8 cellular contexts compared by ENCODE assay signal in genomic region chr11:45899448-45900174, GRCh38. TPM values are rescaled to one million over a fixed set of nuclear protein-coding genes. Genes with fewer than 3 reads are reported as not detected.
DNase-seq lines count a peak whose midpoint lies in the region; ATAC-seq, FAIRE-seq and TF ChIP-seq lines count a peak whose summit lies in the region.

No MANE protein-coding gene starts in this region.

- FAIRE-seq in G401.6 (lab: Jason Lieb, UNC) (peak; percentile 59), HepG2 (lab: Jason Lieb, UNC) (no peak)

- H3K9ac ChIP-seq in HepG2 (ENCODE audit: insufficient read depth, low read depth, low read length), result peak overlapping the region; percentile 54; the same call in 1 of the 2 replicates

- POLR2A ChIA-PET in HepG2 (lab: Yijun Ruan, JAX), result interaction anchor here (0.8 to 1.9 kb wide), 2 partner anchors 10 to 18 kb away, joined by 3 to 8 read pairs; partner anchors contain the start of gene PEX16

- DNase-seq in NCI-H446 treated with DMSO at 0.1 percent for 48 hours (lab: John Stamatoyannopoulos, UW) (peak; percentile 81), dorsolateral prefrontal cortex (peak; percentile 83 to 97 (median 94)), HepG2 (ENCODE audit: low spot score) (peak; percentile 69)
- DNase-seq in activated CD4-positive, alpha-beta T cell treated with anti-CD3 and anti-CD28 coated beads, Interleukin-2, amount 50 U/mL, for 48 hours, result peak; percentile 65 to 69
- DNase-seq in stimulated activated CD4-positive, alpha-beta T cell treated with anti-CD3 and anti-CD28 coated beads, Interleukin-2, amount 100 ng/mL, for 24 hours, result peak; percentile 67 to 72

- H2AFZ ChIP-seq in HepG2 (ENCODE audit: low read length), result no peak overlapping the region

- no peaks in the 10 kb centered on the region for H3K9me3 ChIP-seq in HepG2 (ENCODE audit: low read length)

- TF ChIP-seq CTCF in dorsolateral prefrontal cortex (IDR thresholded peaks at IDR 0.05 in 54 of 56, conservative IDR thresholded peaks at IDR 0.05 in 2 of 56; ENCODE audit: low read depth in 1 of 56, partially characterized antibody in 56 of 56) (peak in 15 of 56 donors; percentile 4 to 34 (median 13)), HepG2 (CRISPR knock-in tag; IDR thresholded peaks at IDR 0.05) (0 out of 2 replicates have a peak, but pooled peaks have one; percentile 0)

- TF ChIP-seq POLR2A in HepG2 (IDR thresholded peaks at IDR 0.05; ENCODE audit: insufficient read depth in 1 of 2, low read depth in 2 of 2, low read length in 2 of 2), result no peak

- WGBS in HepG2 (ENCODE audit: low lambda C conversion rate), result 16% methylated on average over 13 of the region's 62 CpGs

- peaks cover 46% of the 10 kb centered on the region for H3K4me1 ChIP-seq in HepG2 (ENCODE audit: insufficient read depth, low read length)

- H3K4me2 ChIP-seq in HepG2 (ENCODE audit: low read depth, low read length), result peak overlapping the region; percentile 63

- no peaks in the 10 kb centered on the region for H3K27me3 ChIP-seq in dorsolateral prefrontal cortex
- H3K27me3 ChIP-seq in HepG2 (ENCODE audit: control insufficient read depth in 1 of 2, insufficient read depth in 2 of 2, low read length in 2 of 2), result peaks cover 0 to 21% of the 10 kb centered on the region in 2 experiments; a peak in 1 of 5 replicates

- TF ChIP-seq EP300 in HepG2 (IDR thresholded peaks at IDR 0.05; ENCODE audit: low read depth in 2 of 2, low read length in 2 of 2) (no peak), HepG2 (CRISPR knock-in tag; IDR thresholded peaks at IDR 0.05; ENCODE audit: borderline replicate concordance) (no peak)

- H3K79me2 ChIP-seq in HepG2 (ENCODE audit: insufficient read depth, low read length), result no peaks in the 10 kb centered on the region

- in situ Hi-C loops in HepG2 (cut with HindIII; ENCODE audit: extremely low pct_ligation_motif_present, low pct_unique_long_range_greater_than_20kb), result no loop called here

- TF ChIP-seq RAD21 in HepG2 (CRISPR knock-in tag; IDR thresholded peaks at IDR 0.05), result no peak

- no peaks in the 10 kb centered on the region for H4K20me1 ChIP-seq in HepG2 (ENCODE audit: insufficient read depth, low read length)

- H3K27ac ChIP-seq in dorsolateral prefrontal cortex (peak overlapping the region; percentile 41 to 100 (median 97)), HepG2 (ENCODE audit: extremely low read length, insufficient read depth, low read length) (no peak overlapping the region)

- ATAC-seq in HG03039 (IDR thresholded peaks at IDR 0.05; ENCODE audit: unreplicated experiment) (peak; percentile 57), HepG2 (peak; percentile 57), GM18519 (IDR thresholded peaks at IDR 0.05; ENCODE audit: low FRiP score, unreplicated experiment) (no peak)

- BruUV-seq in HepG2 (replicated peaks; lab: Mats Ljungman, UMichigan), result no TSS peak

- intact Hi-C loops in dorsolateral prefrontal cortex (cut with DNase I), result loop anchor here (5.0 kb wide), 2 partner anchors 52 to 108 kb away; partner anchors contain the start of gene CRY2 (in 2 of the 2)
- intact Hi-C loops in HepG2 (cut with micrococcal nuclease; ENCODE audit: unreplicated experiment), result no loop called here

- H3K4me3 ChIP-seq in dorsolateral prefrontal cortex (peak overlapping the region; percentile 34 to 93 (median 79)), HepG2 (replicated peaks in 1 of 3; ENCODE audit: insufficient read depth in 1 of 3, low read depth in 2 of 3, low read length in 3 of 3) (peak overlapping the region; percentile 35 to 71 (median 60); a peak in 5 of 6 replicates)

- no peaks in the 10 kb centered on the region for H3K36me3 ChIP-seq in HepG2 (replicated peaks in 1 of 2; ENCODE audit: control insufficient read depth in 1 of 2, insufficient read depth in 2 of 2, low read length in 2 of 2)

- CTCF ChIA-PET in HepG2 (lab: Yijun Ruan, JAX; ENCODE audit: low intra/inter-chr PET ratio, low total read pairs), result no interaction called here

RNA-seq across cellular contexts. Expression of gene FREY1, which starts 7.5 kb away (rescaled TPM):
- total RNA-seq in dorsolateral prefrontal cortex, result 1 to 10 TPM in 60 of 120 experiments, under 1 TPM in 23, not detected in 37; 0.59 to 5.0 (median 1.4) TPM
- 0.73 TPM in 1 of 2 replicates, not detected in the other for total RNA-seq in HepG2 (2016; rRNA removed; fragmentation: Illumina TruSeq; extraction: Trizol)
- not detected in 2 replicates for total RNA-seq in HepG2 (2016; cell fraction: cytosol; rRNA removed; fragmentation: Illumina TruSeq; extraction: Trizol; ENCODE audit: low read depth)
- total RNA-seq in HepG2 (2016; cell fraction: insoluble cytoplasmic fraction; rRNA removed; fragmentation: Illumina TruSeq; extraction: Trizol), result 0.27 and 0.52 TPM in 2 replicates
- total RNA-seq in HepG2 (2016; cell fraction: membrane; rRNA removed; fragmentation: Illumina TruSeq; extraction: Trizol), result not detected in 2 replicates
- 1.3 TPM in 1 of 2 replicates, not detected in the other for total RNA-seq in HepG2 (2016; cell fraction: nucleus; rRNA removed; fragmentation: Illumina TruSeq; extraction: Trizol)
- 0.22 and 0.44 TPM in 2 replicates for polyA plus RNA-seq in HepG2 (2011; rRNA removed)
- not detected in 2 replicates for polyA plus RNA-seq in HepG2 (2011; cell fraction: cytosol; rRNA removed)
- polyA plus RNA-seq in HepG2 (2011; cell fraction: nucleus; rRNA removed), result 2.4 and 5.3 TPM in 2 replicates
- 0.27 TPM in 1 of 2 replicates, not detected in the other for polyA plus RNA-seq in HepG2 (2012)
- not detected in 2 replicates for polyA plus RNA-seq in HepG2 (2016; cell fraction: cytosol; fragmentation: Illumina TruSeq; extraction: Trizol; ENCODE audit: low read depth)
- not detected in 2 replicates for polyA plus RNA-seq in HepG2 (2016; cell fraction: insoluble cytoplasmic fraction; fragmentation: Illumina TruSeq; extraction: Trizol; ENCODE audit: low read depth)
- not detected in 2 replicates for polyA plus RNA-seq in HepG2 (2016; cell fraction: membrane; fragmentation: Illumina TruSeq; extraction: Trizol; ENCODE audit: low read depth)
- not detected in 2 replicates for polyA plus RNA-seq in HepG2 (2016; cell fraction: nucleus; fragmentation: Illumina TruSeq; extraction: Trizol; ENCODE audit: insufficient read depth, low read depth)
- polyA minus RNA-seq in HepG2 (2011; rRNA and poly(A)+ RNA removed; ENCODE audit: low replicate concordance), result 4.0 and 13.4 TPM in 2 replicates
- not detected in 2 replicates for polyA minus RNA-seq in HepG2 (2011; cell fraction: cytosol; rRNA and poly(A)+ RNA removed)
- polyA minus RNA-seq in HepG2 (2011; cell fraction: nucleus; rRNA and poly(A)+ RNA removed), result 7.2 and 7.8 TPM in 2 replicates

RNA-seq across cellular contexts. Expression of gene MAPK8IP1, which starts 14.2 kb away (rescaled TPM):
- 100 to 1,000 TPM; 164 to 333 (median 223) TPM for total RNA-seq in dorsolateral prefrontal cortex
- total RNA-seq in HepG2 (2016; rRNA removed; fragmentation: Illumina TruSeq; extraction: Trizol), result 3.0 and 4.2 TPM in 2 replicates
- total RNA-seq in HepG2 (2016; cell fraction: cytosol; rRNA removed; fragmentation: Illumina TruSeq; extraction: Trizol; ENCODE audit: low read depth), result 1.8 and 1.9 TPM in 2 replicates
- 4.1 and 4.2 TPM in 2 replicates for total RNA-seq in HepG2 (2016; cell fraction: insoluble cytoplasmic fraction; rRNA removed; fragmentation: Illumina TruSeq; extraction: Trizol)
- 4.9 and 5.4 TPM in 2 replicates for total RNA-seq in HepG2 (2016; cell fraction: membrane; rRNA removed; fragmentation: Illumina TruSeq; extraction: Trizol)
- 2.2 and 2.8 TPM in 2 replicates for total RNA-seq in HepG2 (2016; cell fraction: nucleus; rRNA removed; fragmentation: Illumina TruSeq; extraction: Trizol)
- 2.2 and 3.1 TPM in 2 replicates for polyA plus RNA-seq in HepG2 (2011; rRNA removed)
- 2.2 and 3.1 TPM in 2 replicates for polyA plus RNA-seq in HepG2 (2011; cell fraction: cytosol; rRNA removed)
- 5.3 and 6.8 TPM in 2 replicates for polyA plus RNA-seq in HepG2 (2011; cell fraction: nucleus; rRNA removed)
- 1.2 and 1.9 TPM in 2 replicates for polyA plus RNA-seq in HepG2 (2012)
- polyA plus RNA-seq in HepG2 (2016; cell fraction: cytosol; fragmentation: Illumina TruSeq; extraction: Trizol; ENCODE audit: low read depth), result 2.5 and 2.9 TPM in 2 replicates
- polyA plus RNA-seq in HepG2 (2016; cell fraction: insoluble cytoplasmic fraction; fragmentation: Illumina TruSeq; extraction: Trizol; ENCODE audit: low read depth), result 4.7 and 5.0 TPM in 2 replicates
- polyA plus RNA-seq in HepG2 (2016; cell fraction: membrane; fragmentation: Illumina TruSeq; extraction: Trizol; ENCODE audit: low read depth), result 5.4 and 6.2 TPM in 2 replicates
- 5.6 and 7.4 TPM in 2 replicates for polyA plus RNA-seq in HepG2 (2016; cell fraction: nucleus; fragmentation: Illumina TruSeq; extraction: Trizol; ENCODE audit: insufficient read depth, low read depth)
- 1.2 and 6.3 TPM in 2 replicates for polyA minus RNA-seq in HepG2 (2011; rRNA and poly(A)+ RNA removed; ENCODE audit: low replicate concordance)
- 2.4 TPM in 2 replicates for polyA minus RNA-seq in HepG2 (2011; cell fraction: cytosol; rRNA and poly(A)+ RNA removed)
- 1.2 TPM in 2 replicates for polyA minus RNA-seq in HepG2 (2011; cell fraction: nucleus; rRNA and poly(A)+ RNA removed)

RNA-seq across cellular contexts. Expression of gene PEX16, which starts 18.1 kb away (rescaled TPM):
- 10 to 100 TPM; 26.7 to 59.7 (median 43.8) TPM for total RNA-seq in dorsolateral prefrontal cortex
- total RNA-seq in HepG2 (2016; rRNA removed; fragmentation: Illumina TruSeq; extraction: Trizol), result 18.6 and 21.8 TPM in 2 replicates
- total RNA-seq in HepG2 (2016; cell fraction: cytosol; rRNA removed; fragmentation: Illumina TruSeq; extraction: Trizol; ENCODE audit: low read depth), result 11.4 and 13.9 TPM in 2 replicates
- total RNA-seq in HepG2 (2016; cell fraction: insoluble cytoplasmic fraction; rRNA removed; fragmentation: Illumina TruSeq; extraction: Trizol), result 14.6 and 24.3 TPM in 2 replicates
- 18.4 and 20.4 TPM in 2 replicates for total RNA-seq in HepG2 (2016; cell fraction: membrane; rRNA removed; fragmentation: Illumina TruSeq; extraction: Trizol)
- total RNA-seq in HepG2 (2016; cell fraction: nucleus; rRNA removed; fragmentation: Illumina TruSeq; extraction: Trizol), result 20.1 and 24.1 TPM in 2 replicates
- 12.5 and 16.8 TPM in 2 replicates for polyA plus RNA-seq in HepG2 (2011; rRNA removed)
- polyA plus RNA-seq in HepG2 (2011; cell fraction: cytosol; rRNA removed), result 13.7 and 17.1 TPM in 2 replicates
- polyA plus RNA-seq in HepG2 (2011; cell fraction: nucleus; rRNA removed), result 47.3 and 52.6 TPM in 2 replicates
- 10.4 and 13.1 TPM in 2 replicates for polyA plus RNA-seq in HepG2 (2012)
- polyA plus RNA-seq in HepG2 (2016; cell fraction: cytosol; fragmentation: Illumina TruSeq; extraction: Trizol; ENCODE audit: low read depth), result 9.0 and 11.2 TPM in 2 replicates
- 13.3 and 13.5 TPM in 2 replicates for polyA plus RNA-seq in HepG2 (2016; cell fraction: insoluble cytoplasmic fraction; fragmentation: Illumina TruSeq; extraction: Trizol; ENCODE audit: low read depth)
- 10.8 and 13.0 TPM in 2 replicates for polyA plus RNA-seq in HepG2 (2016; cell fraction: membrane; fragmentation: Illumina TruSeq; extraction: Trizol; ENCODE audit: low read depth)
- polyA plus RNA-seq in HepG2 (2016; cell fraction: nucleus; fragmentation: Illumina TruSeq; extraction: Trizol; ENCODE audit: insufficient read depth, low read depth), result 34.9 and 44.4 TPM in 2 replicates
- polyA minus RNA-seq in HepG2 (2011; rRNA and poly(A)+ RNA removed; ENCODE audit: low replicate concordance), result 19.0 and 26.5 TPM in 2 replicates
- polyA minus RNA-seq in HepG2 (2011; cell fraction: cytosol; rRNA and poly(A)+ RNA removed), result 7.1 and 8.4 TPM in 2 replicates
- 19.3 and 22.0 TPM in 2 replicates for polyA minus RNA-seq in HepG2 (2011; cell fraction: nucleus; rRNA and poly(A)+ RNA removed)

RNA-seq across cellular contexts. Expression of gene LARGE2, which starts 22.8 kb away (rescaled TPM):
- total RNA-seq in dorsolateral prefrontal cortex (1 to 10 TPM in 1 of 120 experiments, under 1 TPM in 5, not detected in 114; 0.29 to 1.3 (median 0.40) TPM), HepG2 (2016; rRNA removed; fragmentation: Illumina TruSeq; extraction: Trizol) (10.0 and 21.6 TPM in 2 replicates)
- 14.2 and 19.1 TPM in 2 replicates for total RNA-seq in HepG2 (2016; cell fraction: cytosol; rRNA removed; fragmentation: Illumina TruSeq; extraction: Trizol; ENCODE audit: low read depth)
- 7.5 and 20.4 TPM in 2 replicates for total RNA-seq in HepG2 (2016; cell fraction: insoluble cytoplasmic fraction; rRNA removed; fragmentation: Illumina TruSeq; extraction: Trizol)
- total RNA-seq in HepG2 (2016; cell fraction: membrane; rRNA removed; fragmentation: Illumina TruSeq; extraction: Trizol), result 31.5 and 38.0 TPM in 2 replicates
- total RNA-seq in HepG2 (2016; cell fraction: nucleus; rRNA removed; fragmentation: Illumina TruSeq; extraction: Trizol), result 12.2 and 18.7 TPM in 2 replicates
- polyA plus RNA-seq in HepG2 (2011; rRNA removed), result 8.5 and 12.5 TPM in 2 replicates
- 6.6 and 10.9 TPM in 2 replicates for polyA plus RNA-seq in HepG2 (2011; cell fraction: cytosol; rRNA removed)
- polyA plus RNA-seq in HepG2 (2011; cell fraction: nucleus; rRNA removed), result 32.4 and 37.4 TPM in 2 replicates
- polyA plus RNA-seq in HepG2 (2012), result 9.6 and 9.7 TPM in 2 replicates
- polyA plus RNA-seq in HepG2 (2016; cell fraction: cytosol; fragmentation: Illumina TruSeq; extraction: Trizol; ENCODE audit: low read depth), result 20.1 and 23.9 TPM in 2 replicates
- polyA plus RNA-seq in HepG2 (2016; cell fraction: insoluble cytoplasmic fraction; fragmentation: Illumina TruSeq; extraction: Trizol; ENCODE audit: low read depth), result 13.5 and 14.3 TPM in 2 replicates
- polyA plus RNA-seq in HepG2 (2016; cell fraction: membrane; fragmentation: Illumina TruSeq; extraction: Trizol; ENCODE audit: low read depth), result 33.6 and 37.3 TPM in 2 replicates
- 50.8 and 52.9 TPM in 2 replicates for polyA plus RNA-seq in HepG2 (2016; cell fraction: nucleus; fragmentation: Illumina TruSeq; extraction: Trizol; ENCODE audit: insufficient read depth, low read depth)
- 15.3 TPM in 1 of 2 replicates, not detected in the other for polyA minus RNA-seq in HepG2 (2011; rRNA and poly(A)+ RNA removed; ENCODE audit: low replicate concordance)
- polyA minus RNA-seq in HepG2 (2011; cell fraction: cytosol; rRNA and poly(A)+ RNA removed), result 2.2 and 5.0 TPM in 2 replicates
- polyA minus RNA-seq in HepG2 (2011; cell fraction: nucleus; rRNA and poly(A)+ RNA removed), result 3.2 and 3.5 TPM in 2 replicates

RNA-seq across cellular contexts. Expression of gene CRY2, which starts 52.3 kb away (rescaled TPM):
- total RNA-seq in dorsolateral prefrontal cortex, result 100 to 1,000 TPM in 43 of 120 experiments, 10 to 100 TPM in 77; 65.9 to 159 (median 95.3) TPM
- 8.8 and 12.2 TPM in 2 replicates for total RNA-seq in HepG2 (2016; rRNA removed; fragmentation: Illumina TruSeq; extraction: Trizol)
- total RNA-seq in HepG2 (2016; cell fraction: cytosol; rRNA removed; fragmentation: Illumina TruSeq; extraction: Trizol; ENCODE audit: low read depth), result 8.5 and 9.2 TPM in 2 replicates
- 7.8 and 11.7 TPM in 2 replicates for total RNA-seq in HepG2 (2016; cell fraction: insoluble cytoplasmic fraction; rRNA removed; fragmentation: Illumina TruSeq; extraction: Trizol)
- total RNA-seq in HepG2 (2016; cell fraction: membrane; rRNA removed; fragmentation: Illumina TruSeq; extraction: Trizol), result 7.7 and 7.9 TPM in 2 replicates
- 14.4 and 18.4 TPM in 2 replicates for total RNA-seq in HepG2 (2016; cell fraction: nucleus; rRNA removed; fragmentation: Illumina TruSeq; extraction: Trizol)
- polyA plus RNA-seq in HepG2 (2011; rRNA removed), result 10.0 and 10.1 TPM in 2 replicates
- 4.5 and 4.8 TPM in 2 replicates for polyA plus RNA-seq in HepG2 (2011; cell fraction: cytosol; rRNA removed)
- polyA plus RNA-seq in HepG2 (2011; cell fraction: nucleus; rRNA removed), result 42.1 and 49.3 TPM in 2 replicates
- 8.4 and 8.8 TPM in 2 replicates for polyA plus RNA-seq in HepG2 (2012)
- polyA plus RNA-seq in HepG2 (2016; cell fraction: cytosol; fragmentation: Illumina TruSeq; extraction: Trizol; ENCODE audit: low read depth), result 0.70 and 0.83 TPM in 2 replicates
- 6.0 and 7.6 TPM in 2 replicates for polyA plus RNA-seq in HepG2 (2016; cell fraction: insoluble cytoplasmic fraction; fragmentation: Illumina TruSeq; extraction: Trizol; ENCODE audit: low read depth)
- 1.9 and 2.1 TPM in 2 replicates for polyA plus RNA-seq in HepG2 (2016; cell fraction: membrane; fragmentation: Illumina TruSeq; extraction: Trizol; ENCODE audit: low read depth)
- 27.9 and 28.8 TPM in 2 replicates for polyA plus RNA-seq in HepG2 (2016; cell fraction: nucleus; fragmentation: Illumina TruSeq; extraction: Trizol; ENCODE audit: insufficient read depth, low read depth)
- 28.6 and 30.6 TPM in 2 replicates for polyA minus RNA-seq in HepG2 (2011; rRNA and poly(A)+ RNA removed; ENCODE audit: low replicate concordance)
- polyA minus RNA-seq in HepG2 (2011; cell fraction: cytosol; rRNA and poly(A)+ RNA removed), result 7.2 and 7.8 TPM in 2 replicates
- polyA minus RNA-seq in HepG2 (2011; cell fraction: nucleus; rRNA and poly(A)+ RNA removed), result 25.4 and 26.0 TPM in 2 replicates

Comparison
In these comparisons a context has a peak if more than half of its experiments do, and no peak if none do; other contexts are left out.
1. RNA of gene MAPK8IP1, which starts 14.2 kb away (total RNA-seq): 164 to 333 TPM in dorsolateral prefrontal cortex; 1.8 to 5.4 TPM in HepG2; every median in the first group is over 10 times any median in the second.
2. Peak in every context shown above with its lines, with median percentiles within 50 percentile points of each other: DNase-seq.